ENCODE assay signal across 8 cellular contexts in genomic region chr22:19679476-19680099, GRCh38. TPM values are rescaled to one million over a fixed set of nuclear protein-coding genes. Genes with fewer than 3 reads are reported as not detected.
DNase-seq lines count a peak whose midpoint lies in the region; ATAC-seq and TF ChIP-seq lines count a peak whose summit lies in the region.

No MANE protein-coding gene starts in this region.

- DNase-seq in GM20000 (ENCODE audit: low spot score): peak; percentile 56
- DNase-seq in activated CD4-positive, alpha-beta T cell treated with anti-CD3 and anti-CD28 coated beads for 24 hours (ENCODE audit: low read depth in 2 of 2): peak; percentile 9 to 29
- peak; percentile 74 for DNase-seq in ecto neural progenitor cell (ENCODE audit: low spot score)
- peak; percentile 9 for DNase-seq in naive B cell
- DNase-seq in tibial nerve (ENCODE audit: low spot score in 2 of 2): peak in 1 of 2 donors; percentile 44
- DNase-seq in NCI-H1694 (lab: John Stamatoyannopoulos, UW): no peak
- no peak for DNase-seq in activated T-helper 2 cell treated with anti-CD3 and anti-CD28 coated beads, Interferon-gamma antibody, Interleukin-2, Interleukin-4, amounts not matched to agents 10 μg/mL and 5 μg/mL and 100 μg/mL, durations not matched to agents 14 hours and 24 hours and 36 hours (ENCODE audit: low spot score)

- TF ChIP-seq CTCF in GM20000 (IDR thresholded peaks at IDR 0.05; ENCODE audit: extremely low read depth, missing control alignments) (peak; percentile 71), tibial nerve (IDR thresholded peaks at IDR 0.05) (peak; percentile 62 to 87 (median 73))

- no peak for TF ChIP-seq EP300 in tibial nerve (IDR thresholded peaks at IDR 0.05)

- ATAC-seq in naive B cell (ENCODE audit: low read depth in 2 of 2) (no peak), GM19463 (IDR thresholded peaks at IDR 0.05; ENCODE audit: unreplicated experiment) (no peak)

- H3K36me3 ChIP-seq in tibial nerve: no peaks in the 10 kb centered on the region

- peaks cover 0 to 14% of the 10 kb centered on the region in 2 donors for H3K27me3 ChIP-seq in tibial nerve

- H3K27ac Mint-ChIP-seq in naive B cell: peak overlapping the region in 1 of 6 donors; percentile 67
- no peak overlapping the region for H3K27ac Mint-ChIP-seq in activated T-helper 2 cell treated with anti-CD3 and anti-CD28 coated beads, Interferon-gamma antibody, Interleukin-2, Interleukin-4, amounts not matched to agents 10 μg/mL and 5 μg/mL and 100 μg/mL, durations not matched to agents 14 hours and 24 hours and 36 hours

- intact Hi-C loops in activated T-helper 2 cell treated with anti-CD3 and anti-CD28 coated beads, Interferon-gamma antibody, Interleukin-2, Interleukin-4, amounts not matched to agents 10 μg/mL and 5 μg/mL and 100 μg/mL, durations not matched to agents 14 hours and 24 hours and 36 hours (cut with micrococcal nuclease): no loop called here

- no peak overlapping the region for H3K4me3 ChIP-seq in tibial nerve

- peaks cover 4 to 7% of the 10 kb centered on the region in 2 donors for H3K36me3 Mint-ChIP-seq in naive B cell
- H3K36me3 Mint-ChIP-seq in activated T-helper 2 cell treated with anti-CD3 and anti-CD28 coated beads, Interferon-gamma antibody, Interleukin-2, Interleukin-4, amounts not matched to agents 10 μg/mL and 5 μg/mL and 100 μg/mL, durations not matched to agents 14 hours and 24 hours and 36 hours (ENCODE audit: low read depth): no peaks in the 10 kb centered on the region

- H3K27ac ChIP-seq in tibial nerve: no peak overlapping the region

- WGBS in tibial nerve, 2 donors: 31 to 35% methylated on average over 14 to 15 of the region's 15 CpGs

- no peaks in the 10 kb centered on the region for H3K9me3 ChIP-seq in tibial nerve

- TF ChIP-seq POLR2A in tibial nerve (IDR thresholded peaks at IDR 0.05): no peak

- H3K4me3 Mint-ChIP-seq in naive B cell: no peak overlapping the region
- H3K4me3 Mint-ChIP-seq in activated T-helper 2 cell treated with anti-CD3 and anti-CD28 coated beads, Interferon-gamma antibody, Interleukin-2, Interleukin-4, amounts not matched to agents 10 μg/mL and 5 μg/mL and 100 μg/mL, durations not matched to agents 14 hours and 24 hours and 36 hours (ENCODE audit: low read depth): no peak overlapping the region

- peaks cover 0 to 9% (median 3%) of the 10 kb centered on the region in 7 donors for H3K9me3 Mint-ChIP-seq in naive B cell
- H3K9me3 Mint-ChIP-seq in activated T-helper 2 cell treated with anti-CD3 and anti-CD28 coated beads, Interferon-gamma antibody, Interleukin-2, Interleukin-4, amounts not matched to agents 10 μg/mL and 5 μg/mL and 100 μg/mL, durations not matched to agents 14 hours and 24 hours and 36 hours: no peaks in the 10 kb centered on the region

- peaks cover 28 to 73% (median 40%) of the 10 kb centered on the region in 3 donors for H3K27me3 Mint-ChIP-seq in naive B cell
- peaks cover 20% of the 10 kb centered on the region for H3K27me3 Mint-ChIP-seq in activated T-helper 2 cell treated with anti-CD3 and anti-CD28 coated beads, Interferon-gamma antibody, Interleukin-2, Interleukin-4, amounts not matched to agents 10 μg/mL and 5 μg/mL and 100 μg/mL, durations not matched to agents 14 hours and 24 hours and 36 hours (ENCODE audit: low read depth)

- H3K4me1 ChIP-seq in tibial nerve: peaks cover 0 to 5% (median 0%) of the 10 kb centered on the region in 4 donors

- H3K4me1 Mint-ChIP-seq in naive B cell: no peaks in the 10 kb centered on the region
- H3K4me1 Mint-ChIP-seq in activated T-helper 2 cell treated with anti-CD3 and anti-CD28 coated beads, Interferon-gamma antibody, Interleukin-2, Interleukin-4, amounts not matched to agents 10 μg/mL and 5 μg/mL and 100 μg/mL, durations not matched to agents 14 hours and 24 hours and 36 hours (ENCODE audit: low read depth): no peaks in the 10 kb centered on the region

RNA-seq across cellular contexts. Expression of gene SEPTIN5, which starts 34.7 kb away (rescaled TPM):
- 1 to 10 TPM in 3 of 6 donors, under 1 TPM in 2, not detected in 1; 0.38 to 1.6 (median 1.0) TPM for polyA plus RNA-seq in naive B cell (ENCODE audit: low read depth in 6 of 6)
- total RNA-seq in tibial nerve: 10 to 100 TPM; 11.4 to 29.1 (median 25.2) TPM
- 0.71 and 1.5 TPM in 2 replicates for total RNA-seq in activated T-helper 2 cell treated with anti-CD3 and anti-CD28 coated beads, Interferon-gamma antibody, Interleukin-2, Interleukin-4, amounts not matched to agents 10 μg/mL and 5 μg/mL and 100 μg/mL, durations not matched to agents 14 hours and 24 hours and 36 hours

RNA-seq across cellular contexts. Expression of gene GP1BB, which starts 43.8 kb away (rescaled TPM):
- polyA plus RNA-seq in naive B cell (ENCODE audit: low read depth in 6 of 6): 1 to 10 TPM in 5 of 6 donors, under 1 TPM in 1; 0.38 to 6.2 (median 4.0) TPM
- 1 to 10 TPM; 3.3 to 5.9 (median 4.7) TPM for total RNA-seq in tibial nerve
- total RNA-seq in activated T-helper 2 cell treated with anti-CD3 and anti-CD28 coated beads, Interferon-gamma antibody, Interleukin-2, Interleukin-4, amounts not matched to agents 10 μg/mL and 5 μg/mL and 100 μg/mL, durations not matched to agents 14 hours and 24 hours and 36 hours: not detected in 2 replicates

Comparison
In these comparisons a context has a peak if more than half of its experiments do, and no peak if none do; other contexts are left out.
1. DNase-seq: peak in GM20000 (single experiment), activated CD4-positive, alpha-beta T cell treated with anti-CD3 and anti-CD28 coated beads for 24 hours (2 of 2), ecto neural progenitor cell (single experiment) and naive B cell (single experiment); none in NCI-H1694 (single experiment) and activated T-helper 2 cell treated with anti-CD3 and anti-CD28 coated beads, Interferon-gamma antibody, Interleukin-2, Interleukin-4, amounts not matched to agents 10 μg/mL and 5 μg/mL and 100 μg/mL, durations not matched to agents 14 hours and 24 hours and 36 hours (single experiment).